ENCODE assay signal across 33 cellular contexts in the genomic region with DNA sequence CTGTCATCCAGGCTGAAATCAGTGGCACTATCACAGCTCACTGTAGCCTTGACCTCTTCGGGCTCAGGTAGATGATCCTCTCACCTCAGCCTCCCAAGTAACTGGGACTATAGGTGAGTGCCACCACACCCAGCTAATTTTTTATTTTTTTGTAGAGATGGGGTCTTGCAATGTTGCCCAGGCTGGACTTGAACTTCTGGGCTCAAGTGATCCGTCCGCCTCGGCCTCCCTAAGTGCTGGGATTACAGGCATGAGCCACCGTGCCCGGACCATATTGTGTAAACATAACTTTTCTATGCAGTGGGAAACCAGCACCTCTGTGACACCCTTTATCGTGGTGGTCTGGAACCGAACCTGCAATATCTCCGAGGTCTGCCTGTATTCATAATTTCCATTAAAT. TPM values are rescaled to one million over a fixed set of nuclear protein-coding genes. Genes with fewer than 3 reads are reported as not detected.
"Had no signal": no experiment of that assay in that cellular context is flagged by ENCODE, and none has a peak within 500 bp of the region (broad histone marks: within the 10 kb centered on the region; RNA-seq: fewer than 3 reads in every experiment).

No MANE protein-coding gene starts in this region.

- H3K4me3 Mint-ChIP-seq: naive thymus-derived CD4-positive, alpha-beta T cell; natural killer cell; nephron progenitor cell; neural crest cell; stimulated activated memory B cell treated with anti-CD40 and anti-IgM and Interleukin-4, amounts not matched to agents 10 μg/mL and 1 μg/mL and 100 μg/mL, for 72 hours; stimulated activated naive CD8-positive, alpha-beta T cell treated with anti-CD3 and anti-CD28 coated beads, Interleukin-15, amount 100 ng/mL, for 72 hours; type B pancreatic cell had no signal

- ATAC-seq: naive thymus-derived CD4-positive, alpha-beta T cell; natural killer cell; pancreas; right cardiac atrium; sciatic nerve; stimulated activated memory B cell treated with anti-CD40 and anti-IgM and Interleukin-4, amounts not matched to agents 10 μg/mL and 1 μg/mL and 100 μg/mL, for 72 hours; stimulated activated naive CD8-positive, alpha-beta T cell treated with anti-CD3 and anti-CD28 coated beads, Interleukin-15, amount 100 ng/mL, for 72 hours; stimulated activated naive CD8-positive, alpha-beta T cell treated with anti-CD3 and anti-CD28 coated beads, Interleukin-15, Interleukin-2, amounts not matched to agents 100 U/mL and 50 U/mL, for 24 hours; upper lobe of right lung had no signal

- H3K27me3 ChIP-seq: neutrophil, pancreas, spleen, suprapubic skin, testis, tibial artery, transverse colon, upper lobe of right lung, uterus had no signal

- H3K27me3 Mint-ChIP-seq: stimulated activated memory B cell treated with anti-CD40 and anti-IgM and Interleukin-4, amounts not matched to agents 10 μg/mL and 1 μg/mL and 100 μg/mL, for 72 hours; stimulated activated naive CD8-positive, alpha-beta T cell treated with anti-CD3 and anti-CD28 coated beads, Interleukin-15, amount 100 ng/mL, for 72 hours; type B pancreatic cell had no signal

- DNase-seq: naive thymus-derived CD4-positive, alpha-beta T cell; natural killer cell; nephron progenitor cell; nucleus accumbens; spleen; stimulated activated CD4-positive, alpha-beta T cell treated with anti-CD3 and anti-CD28 coated beads, Interleukin-12 subunit alpha, Interleukin-12 subunit beta, amount 100 ng/mL, for 4 hours; stimulated activated CD4-positive, alpha-beta T cell treated with anti-CD3 and anti-CD28 coated beads, Interleukin-1b, Interleukin-23, amount 100 ng/mL, for 48 hours; stimulated activated CD4-positive, alpha-beta T cell treated with anti-CD3 and anti-CD28 coated beads, Interleukin-4, amount 100 ng/mL, for 1 hour; stimulated activated CD4-positive, alpha-beta T cell treated with anti-CD3 and anti-CD28 coated beads, Interleukin-4, amount 100 ng/mL, for 4 hours; stimulated activated CD8-positive, alpha-beta memory T cell treated with anti-CD3 and anti-CD28 coated beads, Interleukin-4, amount 100 ng/mL, for 48 hours; stimulated activated naive CD4-positive, alpha-beta T cell; stimulated activated naive CD8-positive, alpha-beta T cell treated with anti-CD3 and anti-CD28 coated beads, Interleukin-15, amount 100 ng/mL, for 72 hours; stimulated activated naive CD8-positive, alpha-beta T cell treated with anti-CD3 and anti-CD28 coated beads, Interleukin-15, Interleukin-2, amounts not matched to agents 100 U/mL and 50 U/mL, for 24 hours; substantia nigra; testis; tibial artery; transverse colon; upper lobe of right lung; uterus had no signal

- H3K4me3 ChIP-seq: pancreas, prostate gland, skin epidermis, smooth muscle cell, spleen, suprapubic skin, testis, tibial artery, transverse colon, upper lobe of right lung, uterus had no signal

- H3K4me1 ChIP-seq: pancreas, prostate gland, spleen, suprapubic skin, testis, tibial artery, transverse colon, upper lobe of right lung, uterus had no signal

- H3K27ac ChIP-seq: neutrophil, pancreas, prostate gland, skin epidermis, spleen, suprapubic skin, testis, tibial artery, transverse colon, upper lobe of right lung, uterus had no signal

- H3K4me1 Mint-ChIP-seq: natural killer cell; neural crest cell; stimulated activated memory B cell treated with anti-CD40 and anti-IgM and Interleukin-4, amounts not matched to agents 10 μg/mL and 1 μg/mL and 100 μg/mL, for 72 hours had no signal

- H3K9me3 ChIP-seq: neutrophil, pancreas, prostate gland, spleen, suprapubic skin, testis, tibial artery, transverse colon, upper lobe of right lung, uterus had no signal

- H3K36me3 Mint-ChIP-seq: naive thymus-derived CD4-positive, alpha-beta T cell; natural killer cell; stimulated activated memory B cell treated with anti-CD40 and anti-IgM and Interleukin-4, amounts not matched to agents 10 μg/mL and 1 μg/mL and 100 μg/mL, for 72 hours; type B pancreatic cell had no signal

- FAIRE-seq: pancreas had no signal

- H3K9me3 Mint-ChIP-seq: naive thymus-derived CD4-positive, alpha-beta T cell; natural killer cell; neural crest cell; stimulated activated memory B cell treated with anti-CD40 and anti-IgM and Interleukin-4, amounts not matched to agents 10 μg/mL and 1 μg/mL and 100 μg/mL, for 72 hours; stimulated activated naive CD8-positive, alpha-beta T cell treated with anti-CD3 and anti-CD28 coated beads, Interleukin-15, amount 100 ng/mL, for 72 hours; type B pancreatic cell had no signal

- H3K4me2 ChIP-seq: smooth muscle cell had no signal

- H3K36me3 ChIP-seq: neutrophil, pancreas, prostate gland, suprapubic skin, tibial artery, transverse colon, upper lobe of right lung, uterus had no signal

- H3K27ac Mint-ChIP-seq: naive thymus-derived CD4-positive, alpha-beta T cell; natural killer cell; nephron progenitor cell; stimulated activated memory B cell treated with anti-CD40 and anti-IgM and Interleukin-4, amounts not matched to agents 10 μg/mL and 1 μg/mL and 100 μg/mL, for 72 hours; stimulated activated naive CD8-positive, alpha-beta T cell treated with anti-CD3 and anti-CD28 coated beads, Interleukin-15, amount 100 ng/mL, for 72 hours; type B pancreatic cell had no signal

RNA-seq across cellular contexts. Expression of gene CSF3, which starts 11.2 kb away (rescaled TPM):
- total RNA-seq: naive thymus-derived CD4-positive, alpha-beta T cell; natural killer cell; neural crest cell; osteocyte; renal cortical epithelial cell; smooth muscle cell; urinary bladder had no signal
- polyA plus RNA-seq: naive thymus-derived CD4-positive, alpha-beta T cell; smooth muscle cell had no signal

RNA-seq across cellular contexts. Expression of gene GSDMA, which starts 41.3 kb away (rescaled TPM):
- total RNA-seq: neural crest cell, osteocyte, renal cortical epithelial cell had no signal
- polyA plus RNA-seq: pancreas, right cardiac atrium had no signal
